ENCODE assay signal across 13 cellular contexts in genomic region chr4:2942532-2943363, GRCh38. TPM values are rescaled to one million over a fixed set of nuclear protein-coding genes. Genes with fewer than 3 reads are reported as not detected.
DNase-seq lines count a peak whose midpoint lies in the region; ATAC-seq and TF ChIP-seq lines count a peak whose summit lies in the region.
"Had no signal": no experiment of that assay in that cellular context is flagged by ENCODE, and none has a peak within 500 bp of the region (broad histone marks: within the 10 kb centered on the region; RNA-seq: fewer than 3 reads in every experiment).

No MANE protein-coding gene starts in this region.

- CTCF ChIA-PET in activated CD4-positive, alpha-beta T cell treated with anti-CD3 and anti-CD28 coated beads for 36 hours (lab: Charles Lee): interaction anchor here (0.9 kb wide), 1 partner anchor 12 kb away, joined by 3 read pairs; no protein-coding TSS in a partner anchor

- peaks cover 6 to 100% (median 98%) of the 10 kb centered on the region in 6 donors for H3K36me3 ChIP-seq in spleen

- intact Hi-C loops in activated CD4-positive, alpha-beta T cell treated with anti-CD3 and anti-CD28 coated beads for 36 hours (cut with DNase I, micrococcal nuclease): no loop called here
- intact Hi-C loops in spleen (cut with DNase I; ENCODE audit: low total_unique reads): no loop called here

- DNase-seq in activated CD4-positive, alpha-beta T cell treated with anti-CD3 and anti-CD28 coated beads for 36 hours: peak; percentile 47
- DNase-seq in activated CD4-positive, alpha-beta T cell treated with anti-CD3 and anti-CD28 coated beads, Interleukin-2, amount 50 U/mL, for 1 hour: no peak
- DNase-seq in T-helper 22 cell (ENCODE audit: low read depth) (peak; percentile 39), spleen (peak; percentile 77), GM10266 (ENCODE audit: extremely low spot score) (no peak), NCI-H128 (lab: John Stamatoyannopoulos, UW; ENCODE audit: unreplicated experiment) (no peak), retina (no peak)
- DNase-seq: NCI-H1105 had no signal

- TF ChIP-seq CTCF in spleen (IDR thresholded peaks at IDR 0.05 in 8 of 11, conservative IDR thresholded peaks at IDR 0.05 in 3 of 11) (no peak), GM10266 (IDR thresholded peaks at IDR 0.05; ENCODE audit: control insufficient read depth, insufficient read depth, low read depth, missing control alignments) (no peak)

- peaks cover 77% of the 10 kb centered on the region for H3K36me3 Mint-ChIP-seq in activated CD4-positive, alpha-beta T cell treated with anti-CD3 and anti-CD28 coated beads for 36 hours (ENCODE audit: low read depth)

- no peak overlapping the region for H3K4me3 ChIP-seq in spleen
- H3K4me3 ChIP-seq: tibial nerve had no signal

- peaks cover 27% of the 10 kb centered on the region for H3K4me1 Mint-ChIP-seq in activated CD4-positive, alpha-beta T cell treated with anti-CD3 and anti-CD28 coated beads for 36 hours
- H3K4me1 Mint-ChIP-seq: brain, mesothelial cell of epicardium had no signal

- no peaks in the 10 kb centered on the region for H3K9me3 Mint-ChIP-seq in activated CD4-positive, alpha-beta T cell treated with anti-CD3 and anti-CD28 coated beads for 36 hours (ENCODE audit: low read depth)
- H3K9me3 Mint-ChIP-seq: brain, mesothelial cell of epicardium had no signal

- H3K27ac Mint-ChIP-seq in activated CD4-positive, alpha-beta T cell treated with anti-CD3 and anti-CD28 coated beads for 36 hours: peak overlapping the region; percentile 31
- H3K27ac Mint-ChIP-seq: mesothelial cell of epicardium had no signal

- H3K27me3 Mint-ChIP-seq in activated CD4-positive, alpha-beta T cell treated with anti-CD3 and anti-CD28 coated beads for 36 hours: no peaks in the 10 kb centered on the region
- H3K27me3 Mint-ChIP-seq: brain had no signal

- peaks cover 0 to 13% (median 2%) of the 10 kb centered on the region in 6 donors for H3K4me1 ChIP-seq in spleen

- no peak overlapping the region for H3K4me3 Mint-ChIP-seq in activated CD4-positive, alpha-beta T cell treated with anti-CD3 and anti-CD28 coated beads for 36 hours
- H3K4me3 Mint-ChIP-seq: brain, mesothelial cell of epicardium had no signal

- 77 to 89% (median 81%) methylated on average over 31 of the region's 31 CpGs for WGBS in spleen, 5 donors

- ATAC-seq in activated CD4-positive, alpha-beta T cell treated with anti-CD3 and anti-CD28 coated beads for 36 hours: peak; percentile 57
- ATAC-seq in esophagus mucosa: peak; percentile 72

- H3K9me3 ChIP-seq in spleen: no peaks in the 10 kb centered on the region
- H3K9me3 ChIP-seq: tibial nerve had no signal

- H3K27me3 ChIP-seq in spleen (replicated peaks in 1 of 7): no peaks in the 10 kb centered on the region
- H3K27me3 ChIP-seq: tibial nerve had no signal

- no peak for TF ChIP-seq POLR2A in spleen (IDR thresholded peaks at IDR 0.05)

- POLR2A ChIA-PET in activated CD4-positive, alpha-beta T cell treated with anti-CD3 and anti-CD28 coated beads for 36 hours (lab: Charles Lee): no interaction called here

- peak overlapping the region in 3 of 8 donors; percentile 28 to 66 (median 38) for H3K27ac ChIP-seq in spleen
- H3K27ac ChIP-seq: tibial nerve, VCaP had no signal

RNA-seq across cellular contexts. Expression of gene NOP14, which starts 20.5 kb away (rescaled TPM):
- total RNA-seq in activated CD4-positive, alpha-beta T cell treated with anti-CD3 and anti-CD28 coated beads for 36 hours: 100 to 1,000 TPM in 1 of 2 experiments, 10 to 100 TPM in 1; 86.8 to 106 TPM
- total RNA-seq in esophagus mucosa: 28.7 TPM
- total RNA-seq in spleen: 10 to 100 TPM; 21.1 to 30.5 (median 25.0) TPM
- 10 to 100 TPM; 10.2 to 20.3 (median 12.2) TPM for polyA plus RNA-seq in spleen

RNA-seq across cellular contexts. Expression of gene GRK4, which starts 20.6 kb away (rescaled TPM):
- total RNA-seq in activated CD4-positive, alpha-beta T cell treated with anti-CD3 and anti-CD28 coated beads for 36 hours: 1 to 10 TPM; 2.4 to 2.5 TPM
- 2.0 TPM for total RNA-seq in esophagus mucosa
- 1 to 10 TPM; 1.8 to 4.3 (median 2.6) TPM for total RNA-seq in spleen
- 1 to 10 TPM; 1.0 to 1.7 (median 1.2) TPM for polyA plus RNA-seq in spleen

Comparison
In these comparisons a context has a peak if more than half of its experiments do, and no peak if none do; other contexts are left out.
1. DNase-seq: peak in activated CD4-positive, alpha-beta T cell treated with anti-CD3 and anti-CD28 coated beads for 36 hours (single experiment), T-helper 22 cell (single experiment) and spleen (single experiment); none in activated CD4-positive, alpha-beta T cell treated with anti-CD3 and anti-CD28 coated beads, Interleukin-2, amount 50 U/mL, for 1 hour (single experiment), GM10266 (single experiment), NCI-H128 (single experiment) and retina (single experiment).